Comparison of ENCODE assay signal across 10 cellular contexts in genomic region chr20:56412473-56412790, GRCh38. TPM values are rescaled to one million over a fixed set of nuclear protein-coding genes. Genes with fewer than 3 reads are reported as not detected.
A peak's percentile ranks its signal among the peaks of the same experiment; 100 is the strongest.
DNase-seq lines count a peak whose midpoint lies in the region; ATAC-seq lines count a peak whose summit lies in the region.
"Had no signal": no experiment of that assay in that cellular context is flagged by ENCODE, and none has a peak within 500 bp of the region (broad histone marks: within the 10 kb centered on the region; RNA-seq: fewer than 3 reads in every experiment).

No MANE protein-coding gene starts in this region.

- no peaks in the 10 kb centered on the region for H3K27me3 Mint-ChIP-seq in activated CD4-positive, alpha-beta T cell treated with anti-CD3 and anti-CD28 coated beads, Interleukin-2, amount 10 ng/mL, durations not matched to agents 7 days and 5 days
- H3K27me3 Mint-ChIP-seq in activated naive CD8-positive, alpha-beta T cell, result no peaks in the 10 kb centered on the region

- H3K4me3 Mint-ChIP-seq in activated CD4-positive, alpha-beta T cell treated with anti-CD3 and anti-CD28 coated beads, Interleukin-2, amount 10 ng/mL, durations not matched to agents 7 days and 5 days, result peak overlapping the region; percentile 78
- H3K4me3 Mint-ChIP-seq in activated naive CD8-positive, alpha-beta T cell, result peak overlapping the region; percentile 89

- peaks cover 3 to 9% of the 10 kb centered on the region in 2 donors for H3K36me3 ChIP-seq in stomach smooth muscle (ENCODE audit: control insufficient read depth in 2 of 2, insufficient read depth in 2 of 2, low read length in 2 of 2)

- H3K27me3 ChIP-seq in stomach smooth muscle (ENCODE audit: control insufficient read depth in 1 of 2, insufficient read depth in 2 of 2, low read length in 2 of 2), result no peaks in the 10 kb centered on the region

- H3K9me3 Mint-ChIP-seq in activated CD4-positive, alpha-beta T cell treated with anti-CD3 and anti-CD28 coated beads, Interleukin-2, amount 10 ng/mL, durations not matched to agents 7 days and 5 days, result peaks cover 6% of the 10 kb centered on the region
- H3K9me3 Mint-ChIP-seq in activated naive CD8-positive, alpha-beta T cell (ENCODE audit: low read depth), result no peaks in the 10 kb centered on the region

- H3K9me3 ChIP-seq in stomach smooth muscle (ENCODE audit: control insufficient read depth in 2 of 2, low read length in 2 of 2), result no peaks in the 10 kb centered on the region
- H3K9me3 ChIP-seq: A549 had no signal

- H3K9ac ChIP-seq in stomach smooth muscle (ENCODE audit: low read length in 2 of 2), result no peak overlapping the region

- H3K27ac Mint-ChIP-seq in activated CD4-positive, alpha-beta T cell treated with anti-CD3 and anti-CD28 coated beads, Interleukin-2, amount 10 ng/mL, durations not matched to agents 7 days and 5 days, result peak overlapping the region; percentile 91
- H3K27ac Mint-ChIP-seq in activated naive CD8-positive, alpha-beta T cell, result peak overlapping the region; percentile 96

- POLR2A ChIA-PET in activated CD4-positive, alpha-beta T cell treated with anti-CD3 and anti-CD28 coated beads, Interleukin-2, amount 10 ng/mL, durations not matched to agents 7 days and 5 days (lab: Charles Lee), result interaction anchor here (0.6 kb wide), 2 partner anchors 21 to 53 kb away, joined by 3 read pairs; partner anchors contain the start of gene AURKA

- H3K4me1 ChIP-seq in stomach smooth muscle (ENCODE audit: control insufficient read depth, insufficient read depth, low read length), result peaks cover 6% of the 10 kb centered on the region
- H3K4me1 ChIP-seq: A549 had no signal

- ATAC-seq in left lobe of liver (no peak), HG02678 (IDR thresholded peaks at IDR 0.05; ENCODE audit: unreplicated experiment) (no peak)
- ATAC-seq: A549 had no signal

- DNase-seq in activated CD4-positive, alpha-beta T cell treated with anti-CD3 and anti-CD28 coated beads, Interleukin-2, amount 10 ng/mL, durations not matched to agents 7 days and 5 days, result no peak
- DNase-seq in activated CD4-positive, alpha-beta T cell treated with anti-CD3 and anti-CD28 coated beads, Interleukin-2, amount 50 U/mL, for 4 hours, result no peak
- DNase-seq in left lobe of liver (ENCODE audit: low spot score) (peak; percentile 19), cerebellum (ENCODE audit: low spot score) (no peak), ecto neural progenitor cell (ENCODE audit: low spot score) (no peak)
- DNase-seq: NCI-H524 had no signal

- peaks cover 60% of the 10 kb centered on the region for H3K4me1 Mint-ChIP-seq in activated CD4-positive, alpha-beta T cell treated with anti-CD3 and anti-CD28 coated beads, Interleukin-2, amount 10 ng/mL, durations not matched to agents 7 days and 5 days
- peaks cover 60% of the 10 kb centered on the region for H3K4me1 Mint-ChIP-seq in activated naive CD8-positive, alpha-beta T cell (ENCODE audit: low read depth)

- peak overlapping the region; percentile 53 for H3K27ac ChIP-seq in stomach smooth muscle (ENCODE audit: low read length)
- H3K27ac ChIP-seq: A549 had no signal

- CTCF ChIA-PET in activated CD4-positive, alpha-beta T cell treated with anti-CD3 and anti-CD28 coated beads, Interleukin-2, amount 10 ng/mL, durations not matched to agents 7 days and 5 days (lab: Charles Lee), result interaction anchor here (1.0 to 3.8 kb wide), 8 partner anchors 8 to 57 kb away, joined by 4 to 18 read pairs (median 6); no protein-coding TSS in a partner anchor

- peaks cover 40% of the 10 kb centered on the region for H3K36me3 Mint-ChIP-seq in activated CD4-positive, alpha-beta T cell treated with anti-CD3 and anti-CD28 coated beads, Interleukin-2, amount 10 ng/mL, durations not matched to agents 7 days and 5 days (ENCODE audit: low read depth)
- H3K36me3 Mint-ChIP-seq in activated naive CD8-positive, alpha-beta T cell, result peaks cover 5% of the 10 kb centered on the region

- peak overlapping the region; percentile 2 to 35 for H3K4me3 ChIP-seq in stomach smooth muscle (ENCODE audit: low read length in 2 of 2)
- H3K4me3 ChIP-seq: A549 had no signal

RNA-seq across cellular contexts. Expression of gene CASS4, which starts 0.4 kb away (rescaled TPM):
- 1 to 10 TPM; 8.6 to 9.0 TPM for total RNA-seq in activated CD4-positive, alpha-beta T cell treated with anti-CD3 and anti-CD28 coated beads, Interleukin-2, amount 10 ng/mL, durations not matched to agents 7 days and 5 days
- 0.93 TPM for total RNA-seq in left lobe of liver
- total RNA-seq in cerebellum, result 1.1 TPM

RNA-seq across cellular contexts. Expression of gene CSTF1, which starts 20.0 kb away (rescaled TPM):
- total RNA-seq in activated CD4-positive, alpha-beta T cell treated with anti-CD3 and anti-CD28 coated beads, Interleukin-2, amount 10 ng/mL, durations not matched to agents 7 days and 5 days, result 10 to 100 TPM; 61.8 to 62.4 TPM
- total RNA-seq in left lobe of liver (17.2 TPM), cerebellum (27.5 TPM)

RNA-seq across cellular contexts. Expression of gene AURKA, which starts 20.4 kb away (rescaled TPM):
- 10 to 100 TPM; 73.6 to 83.0 TPM for total RNA-seq in activated CD4-positive, alpha-beta T cell treated with anti-CD3 and anti-CD28 coated beads, Interleukin-2, amount 10 ng/mL, durations not matched to agents 7 days and 5 days
- total RNA-seq in left lobe of liver (1.6 TPM), cerebellum (8.3 TPM)

RNA-seq across cellular contexts. Expression of gene FAM210B, which starts 53.7 kb away (rescaled TPM):
- total RNA-seq in activated CD4-positive, alpha-beta T cell treated with anti-CD3 and anti-CD28 coated beads, Interleukin-2, amount 10 ng/mL, durations not matched to agents 7 days and 5 days, result 1 to 10 TPM; 8.4 to 9.7 TPM
- total RNA-seq in left lobe of liver (53.6 TPM), cerebellum (22.0 TPM)

RNA-seq across cellular contexts. Expression of gene RTF2, which starts 56.0 kb away (rescaled TPM):
- total RNA-seq in activated CD4-positive, alpha-beta T cell treated with anti-CD3 and anti-CD28 coated beads, Interleukin-2, amount 10 ng/mL, durations not matched to agents 7 days and 5 days, result 100 to 1,000 TPM; 106 to 107 TPM
- total RNA-seq in left lobe of liver (31.7 TPM), cerebellum (32.2 TPM)
